ENCODE assay signal across 8 cellular contexts in genomic region chr16:997440-998051, GRCh38. TPM values are rescaled to one million over a fixed set of nuclear protein-coding genes. Genes with fewer than 3 reads are reported as not detected.
DNase-seq lines count a peak whose midpoint lies in the region; ATAC-seq and TF ChIP-seq lines count a peak whose summit lies in the region.

No MANE protein-coding gene starts in this region.

- H3K36me3 ChIP-seq in naive thymus-derived CD4-positive, alpha-beta T cell (ENCODE audit: control insufficient read depth in 2 of 3, insufficient read depth in 3 of 3, low read length in 3 of 3): no peaks in the 10 kb centered on the region
- H3K36me3 ChIP-seq in thymus (ENCODE audit: control insufficient read depth, insufficient read depth): no peaks in the 10 kb centered on the region

- peaks cover 21 to 34% of the 10 kb centered on the region in 2 donors for H3K4me1 ChIP-seq in naive thymus-derived CD4-positive, alpha-beta T cell (ENCODE audit: control insufficient read depth in 2 of 2, insufficient read depth in 2 of 2, low read length in 2 of 2)
- no peaks in the 10 kb centered on the region for H3K4me1 ChIP-seq in thymus (ENCODE audit: control insufficient read depth, insufficient read depth, low read length)

- TF ChIP-seq POLR2A in lower leg skin (IDR thresholded peaks at IDR 0.05): no peak

- no peaks in the 10 kb centered on the region for H3K36me3 Mint-ChIP-seq in dendritic cell treated with granulocyte-macrophage colony-stimulating factor and Interleukin-4, amounts not matched to agents 40 ng/mL and 50 ng/mL, for 4 days (ENCODE audit: low read depth)
- H3K36me3 Mint-ChIP-seq in naive thymus-derived CD4-positive, alpha-beta T cell: peaks cover 0 to 6% (median 0%) of the 10 kb centered on the region in 5 donors

- peaks cover 0 to 9% (median 0%) of the 10 kb centered on the region in 3 experiments for H3K9me3 ChIP-seq in naive thymus-derived CD4-positive, alpha-beta T cell (ENCODE audit: control insufficient read depth in 2 of 3, low read length in 3 of 3)
- peaks cover 7% of the 10 kb centered on the region for H3K9me3 ChIP-seq in thymus (ENCODE audit: control insufficient read depth)

- ATAC-seq in naive thymus-derived CD4-positive, alpha-beta T cell: peak; percentile 85
- ATAC-seq in GM18498 (IDR thresholded peaks at IDR 0.05; ENCODE audit: unreplicated experiment): no peak
- ATAC-seq in HG02870 (IDR thresholded peaks at IDR 0.05; ENCODE audit: unreplicated experiment): no peak

- DNase-seq in HT-29 (ENCODE audit: low spot score): peak; percentile 78
- peak; percentile 31 to 42 for DNase-seq in activated CD4-positive, alpha-beta T cell treated with anti-CD3 and anti-CD28 coated beads for 24 hours (ENCODE audit: low read depth in 2 of 2)
- peak; percentile 35 to 75 (median 62) for DNase-seq in naive thymus-derived CD4-positive, alpha-beta T cell
- no peak for DNase-seq in lower leg skin (ENCODE audit: low spot score in 2 of 2)

- H3K27me3 Mint-ChIP-seq in dendritic cell treated with granulocyte-macrophage colony-stimulating factor and Interleukin-4, amounts not matched to agents 40 ng/mL and 50 ng/mL, for 4 days: peaks cover 39% of the 10 kb centered on the region
- H3K27me3 Mint-ChIP-seq in naive thymus-derived CD4-positive, alpha-beta T cell: peaks cover 0 to 49% (median 0%) of the 10 kb centered on the region in 5 donors

- no peaks in the 10 kb centered on the region for H3K4me1 Mint-ChIP-seq in dendritic cell treated with granulocyte-macrophage colony-stimulating factor and Interleukin-4, amounts not matched to agents 40 ng/mL and 50 ng/mL, for 4 days (ENCODE audit: low read depth)
- H3K4me1 Mint-ChIP-seq in naive thymus-derived CD4-positive, alpha-beta T cell: peaks cover 17 to 55% (median 47%) of the 10 kb centered on the region in 7 donors

- CTCF ChIA-PET in naive thymus-derived CD4-positive, alpha-beta T cell (lab: Charles Lee): interaction anchor here (0.8 to 1.9 kb wide), 4 partner anchors 16 to 60 kb away, joined by 3 to 13 read pairs (median 4); partner anchors contain the start of gene SOX8

- peaks cover 15% of the 10 kb centered on the region for H3K9me3 Mint-ChIP-seq in dendritic cell treated with granulocyte-macrophage colony-stimulating factor and Interleukin-4, amounts not matched to agents 40 ng/mL and 50 ng/mL, for 4 days
- peaks cover 0 to 9% (median 0%) of the 10 kb centered on the region in 11 donors for H3K9me3 Mint-ChIP-seq in naive thymus-derived CD4-positive, alpha-beta T cell

- H3K27ac ChIP-seq in naive thymus-derived CD4-positive, alpha-beta T cell (ENCODE audit: low read depth, low read length): peak overlapping the region; percentile 86
- peak overlapping the region; percentile 49 for H3K27ac ChIP-seq in thymus (ENCODE audit: low read depth)

- peak overlapping the region; percentile 21 for H3K4me3 Mint-ChIP-seq in dendritic cell treated with granulocyte-macrophage colony-stimulating factor and Interleukin-4, amounts not matched to agents 40 ng/mL and 50 ng/mL, for 4 days
- H3K4me3 Mint-ChIP-seq in naive thymus-derived CD4-positive, alpha-beta T cell: peak overlapping the region; percentile 67 to 91 (median 83)

- no peaks in the 10 kb centered on the region for H3K27me3 ChIP-seq in naive thymus-derived CD4-positive, alpha-beta T cell (ENCODE audit: control insufficient read depth in 2 of 2, insufficient read depth in 2 of 2, low read length in 2 of 2)
- peaks cover 14% of the 10 kb centered on the region for H3K27me3 ChIP-seq in thymus (ENCODE audit: control insufficient read depth, insufficient read depth)

- 15% methylated on average over 39 of the region's 39 CpGs for WGBS in thymus
- 7 to 10% methylated on average over 25 to 32 of the region's 39 CpGs for WGBS in lower leg skin, 2 donors

- peak overlapping the region; percentile 75 for H3K4me3 ChIP-seq in naive thymus-derived CD4-positive, alpha-beta T cell (ENCODE audit: low read length)
- H3K4me3 ChIP-seq in thymus (ENCODE audit: low read length): peak overlapping the region; percentile 15
- no peak overlapping the region for H3K4me3 ChIP-seq in lower leg skin (ENCODE audit: low read depth, poor library complexity, severe bottlenecking)

- intact Hi-C loops in dendritic cell treated with granulocyte-macrophage colony-stimulating factor and Interleukin-4, amounts not matched to agents 40 ng/mL and 50 ng/mL, for 4 days (cut with micrococcal nuclease): no loop called here
- intact Hi-C loops in naive thymus-derived CD4-positive, alpha-beta T cell (cut with micrococcal nuclease): loop anchor here in 1 of 2 donors (1.0 to 5.0 kb wide), 5 partner anchors 12 to 58 kb away; partner anchors contain the start of gene SOX8
- intact Hi-C loops in lower leg skin (cut with DNase I; ENCODE audit: low total_unique reads): no loop called here

- no peak overlapping the region for H3K27ac Mint-ChIP-seq in dendritic cell treated with granulocyte-macrophage colony-stimulating factor and Interleukin-4, amounts not matched to agents 40 ng/mL and 50 ng/mL, for 4 days
- H3K27ac Mint-ChIP-seq in naive thymus-derived CD4-positive, alpha-beta T cell: peak overlapping the region in 8 of 9 donors; percentile 72 to 98 (median 92)

- POLR2A ChIA-PET in naive thymus-derived CD4-positive, alpha-beta T cell (lab: Charles Lee): interaction anchor here (0.8 to 8.1 kb wide), 12 partner anchors 10 to 1158 kb away, joined by 3 to 87 read pairs (median 4); partner anchors contain the start of genes LMF1, SOX8 and TRAF7

- TF ChIP-seq CTCF in lower leg skin (IDR thresholded peaks at IDR 0.05): no peak

RNA-seq across cellular contexts. Expression of gene SOX8, which starts 16.0 kb away (rescaled TPM):
- total RNA-seq in HT-29 (2014; rRNA removed; shearing (Covaris generic)): 0.08 and 0.61 TPM in 2 replicates
- 1 to 10 TPM in 4 of 5 experiments, under 1 TPM in 1; 0.07 to 5.4 (median 4.7) TPM for total RNA-seq in naive thymus-derived CD4-positive, alpha-beta T cell
- 1 to 10 TPM; 2.3 to 3.1 TPM for polyA plus RNA-seq in naive thymus-derived CD4-positive, alpha-beta T cell
- polyA plus RNA-seq in thymus: 2.1 TPM
- total RNA-seq in lower leg skin: 10 to 100 TPM in 2 of 4 donors, 1 to 10 TPM in 2; 3.0 to 27.7 (median 11.4) TPM

RNA-seq across cellular contexts. Expression of gene LMF1, which starts 26.8 kb away (rescaled TPM):
- 2.1 and 5.2 TPM in 2 replicates for total RNA-seq in HT-29 (2014; rRNA removed; shearing (Covaris generic))
- 10 to 100 TPM; 25.9 to 63.1 (median 43.1) TPM for total RNA-seq in naive thymus-derived CD4-positive, alpha-beta T cell
- 10 to 100 TPM; 10.6 to 19.4 TPM for polyA plus RNA-seq in naive thymus-derived CD4-positive, alpha-beta T cell
- polyA plus RNA-seq in thymus: 22.8 TPM
- total RNA-seq in lower leg skin: 10 to 100 TPM; 31.3 to 68.3 (median 50.3) TPM

Comparison
In these comparisons a context has a peak if more than half of its experiments do, and no peak if none do; other contexts are left out.
1. DNase-seq: peak in HT-29 (single experiment), activated CD4-positive, alpha-beta T cell treated with anti-CD3 and anti-CD28 coated beads for 24 hours (2 of 2) and naive thymus-derived CD4-positive, alpha-beta T cell (9 of 9); none in lower leg skin (0 of 2).